25 cellular contexts compared by ENCODE assay signal in genomic region chr9:18536554-18536953, GRCh38.
"Had no signal": no experiment of that assay in that cellular context is flagged by ENCODE, and none has a peak within 500 bp of the region (broad histone marks: within the 10 kb centered on the region; RNA-seq: fewer than 3 reads in every experiment).

No MANE protein-coding gene starts in this region.

- H3K27ac ChIP-seq: colonic mucosa, esophagus squamous epithelium, gastrocnemius medialis, heart right ventricle had no signal

- H3K9me3 ChIP-seq: gastrocnemius medialis had no signal

- ATAC-seq: effector memory CD8-positive, alpha-beta T cell; gastrocnemius medialis; heart right ventricle; left colon; left lobe of liver; left ventricle myocardium superior; naive thymus-derived CD4-positive, alpha-beta T cell had no signal

- H3K36me3 ChIP-seq: colonic mucosa, gastrocnemius medialis had no signal

- H3K27me3 ChIP-seq: colonic mucosa, esophagus squamous epithelium, gastrocnemius medialis, heart right ventricle had no signal

- DNase-seq: colonic mucosa; cortex of kidney; effector CD8-positive, alpha-beta T cell; effector memory CD8-positive, alpha-beta T cell; endodermal cell; esophagus squamous epithelium; foreskin fibroblast; foreskin melanocyte; gastrocnemius medialis; glutamatergic neuron; head of caudate nucleus; heart right ventricle; hippocampal formation; immature natural killer cell; islet precursor cell; kidney; kidney glomerular epithelial cell; left colon; left ventricle myocardium superior; mammary epithelial cell; mesendoderm; midbrain; naive thymus-derived CD4-positive, alpha-beta T cell had no signal

- H3K4me3 ChIP-seq: colonic mucosa, esophagus squamous epithelium, gastrocnemius medialis, heart right ventricle, lung had no signal

- H3K4me1 ChIP-seq: colonic mucosa, esophagus squamous epithelium, gastrocnemius medialis, heart right ventricle had no signal
